9 cellular contexts compared by ENCODE assay signal in the genomic region with DNA sequence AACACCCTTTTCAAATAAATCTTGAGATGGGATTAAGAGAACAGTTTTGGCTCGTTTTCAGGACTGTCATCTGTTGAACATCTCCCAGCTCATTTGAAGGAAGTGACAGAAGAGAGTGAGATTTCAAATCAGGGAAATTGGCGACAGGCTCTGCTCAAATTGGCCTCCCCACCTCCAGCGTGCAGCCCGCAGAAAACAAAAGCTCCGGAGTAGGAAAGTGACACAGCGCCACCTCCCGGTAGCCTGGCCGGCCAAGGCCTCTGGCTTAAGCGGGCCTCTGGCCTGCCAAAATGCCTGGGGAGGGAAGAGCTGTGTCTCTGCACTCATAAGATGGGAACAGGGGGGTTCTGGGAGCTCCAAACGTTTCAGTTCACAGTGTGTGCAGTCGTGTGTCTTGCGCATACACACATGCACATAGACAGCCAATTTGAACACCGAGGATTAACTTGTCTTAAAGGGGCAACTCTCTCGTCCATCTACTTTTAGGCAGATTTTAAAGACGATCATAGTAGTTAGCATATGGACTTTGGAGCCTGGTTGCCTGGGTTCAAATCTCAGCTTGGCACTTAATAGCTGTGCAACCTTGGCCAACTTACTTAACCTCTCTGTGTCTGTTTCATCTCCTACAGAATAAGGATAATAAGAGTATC.
A peak's percentile ranks its signal among the peaks of the same experiment; 100 is the strongest.
DNase-seq lines count a peak whose midpoint lies in the region; ATAC-seq and TF ChIP-seq lines count a peak whose summit lies in the region.
"Had no signal": no experiment of that assay in that cellular context is flagged by ENCODE, and none has a peak within 500 bp of the region (broad histone marks: within the 10 kb centered on the region; RNA-seq: fewer than 3 reads in every experiment).

No MANE protein-coding gene starts in this region.

- H3K27me3 ChIP-seq in fibroblast of lung (ENCODE audit: control insufficient read depth, insufficient read depth, low read length) (no peaks in the 10 kb centered on the region), thoracic aorta (replicated peaks; ENCODE audit: insufficient read depth) (no peaks in the 10 kb centered on the region)

- H3K4me3 Mint-ChIP-seq in nephron = no peak overlapping the region

- H3K9ac ChIP-seq in fibroblast of lung (ENCODE audit: insufficient read depth, low read length) = no peak overlapping the region

- no peaks in the 10 kb centered on the region for H3K9me3 Mint-ChIP-seq in nephron

- no peak overlapping the region for H3K4me3 ChIP-seq in fibroblast of lung (replicated peaks in 1 of 4; ENCODE audit: control extremely low read depth in 1 of 4, insufficient read depth in 1 of 4, low read depth in 3 of 4, low read length in 4 of 4)
- no peak overlapping the region for H3K4me3 ChIP-seq in thoracic aorta

- H3K36me3 Mint-ChIP-seq in nephron (ENCODE audit: low read depth) = no peaks in the 10 kb centered on the region
- H3K36me3 Mint-ChIP-seq: naive B cell had no signal

- peak overlapping the region; percentile 16 for H2AFZ ChIP-seq in fibroblast of lung (ENCODE audit: low read length)

- H3K27ac Mint-ChIP-seq in nephron = no peak overlapping the region
- H3K27ac Mint-ChIP-seq: naive B cell had no signal

- ATAC-seq in HG02623 (IDR thresholded peaks at IDR 0.05; ENCODE audit: unreplicated experiment) (peak; percentile 79), thoracic aorta (ENCODE audit: insufficient number of reproducible peaks, low FRiP score, low read depth) (no peak)

- H3K27ac ChIP-seq in fibroblast of lung (ENCODE audit: insufficient read depth, low read length) (no peak overlapping the region), thoracic aorta (no peak overlapping the region)

- H4K20me1 ChIP-seq in fibroblast of lung (ENCODE audit: control insufficient read depth, extremely low read depth, insufficient read depth, low read length) = no peaks in the 10 kb centered on the region

- H3K36me3 ChIP-seq in fibroblast of lung (ENCODE audit: control insufficient read depth, insufficient read depth, low read length) = no peaks in the 10 kb centered on the region
- H3K36me3 ChIP-seq in thoracic aorta = no peaks in the 10 kb centered on the region

- H3K4me1 ChIP-seq in fibroblast of lung (ENCODE audit: control insufficient read depth, extremely low read depth, insufficient read depth, low read length) (no peaks in the 10 kb centered on the region), thoracic aorta (ENCODE audit: control insufficient read depth in 1 of 2, low read depth in 2 of 2) (no peaks in the 10 kb centered on the region)

- H3K4me1 Mint-ChIP-seq in nephron = no peaks in the 10 kb centered on the region
- H3K4me1 Mint-ChIP-seq: naive B cell had no signal

- H3K27me3 Mint-ChIP-seq in nephron (ENCODE audit: low read depth) = peaks cover 8% of the 10 kb centered on the region

- peak; percentile 4 for DNase-seq in SIG-M5 treated with dmso at 0.1 percent for 504 hours (lab: John Stamatoyannopoulos, UW; ENCODE audit: unreplicated experiment)
- DNase-seq in SIG-M5 (lab: John Stamatoyannopoulos, UW) = no peak
- peak; percentile 85 for DNase-seq in NCI-H1694 treated with DMSO at 0.1 percent for 48 hours (lab: John Stamatoyannopoulos, UW)
- peak; percentile 24 for DNase-seq in activated T-cell treated with anti-CD3 and anti-CD28 coated beads for 4 hours
- DNase-seq in fibroblast of lung (ENCODE audit: low read depth in 2 of 2) = peak; percentile 43 to 52
- DNase-seq in thoracic aorta (ENCODE audit: low spot score) = no peak
- DNase-seq: naive B cell had no signal

- H3K9me3 ChIP-seq in fibroblast of lung (ENCODE audit: control insufficient read depth, insufficient read depth, low read depth, low read length) (no peaks in the 10 kb centered on the region), thoracic aorta (no peaks in the 10 kb centered on the region)

- no peak overlapping the region for H3K4me2 ChIP-seq in fibroblast of lung (ENCODE audit: extremely low read depth, insufficient read depth, low read length)

- H3K79me2 ChIP-seq in fibroblast of lung (ENCODE audit: control insufficient read depth, insufficient read depth, low read length) = no peaks in the 10 kb centered on the region

- TF ChIP-seq CTCF in fibroblast of lung (conservative IDR thresholded peaks at IDR 0.05 in 1 of 2, IDR thresholded peaks at IDR 0.05 in 1 of 2; ENCODE audit: low read depth in 1 of 2, low read length in 2 of 2) (peak; percentile 89 to 90), nephron (IDR thresholded peaks at IDR 0.05; ENCODE audit: unreplicated experiment in 3 of 3) (peak; percentile 53 to 71 (median 62)), thoracic aorta (IDR thresholded peaks at IDR 0.05) (peak; percentile 34)

Comparison
In these comparisons a context has a peak if more than half of its experiments do, and no peak if none do; other contexts are left out.
1. DNase-seq: peak in SIG-M5 treated with dmso at 0.1 percent for 504 hours (single experiment), NCI-H1694 treated with DMSO at 0.1 percent for 48 hours (single experiment), activated T-cell treated with anti-CD3 and anti-CD28 coated beads for 4 hours (single experiment) and fibroblast of lung (2 of 2); none in SIG-M5 (single experiment) and thoracic aorta (single experiment).
2. CTCF ChIP-seq: peak in every context shown above with its lines; median percentile 90 in fibroblast of lung; 62 in nephron; 34 in thoracic aorta.